ENCODE assay signal across 13 cellular contexts in genomic region chr16:89401641-89402445, GRCh38.
DNase-seq lines count a peak whose midpoint lies in the region; ATAC-seq lines count a peak whose summit lies in the region.
"Had no signal": no experiment of that assay in that cellular context is flagged by ENCODE, and none has a peak within 500 bp of the region (broad histone marks: within the 10 kb centered on the region; RNA-seq: fewer than 3 reads in every experiment).

No MANE protein-coding gene starts in this region.

- peaks cover 71% of the 10 kb centered on the region for H4K20me1 ChIP-seq in GM23248 (ENCODE audit: insufficient read depth)

- H3K27me3 ChIP-seq in GM23248 (replicated peaks; ENCODE audit: insufficient read depth): no peaks in the 10 kb centered on the region
- H3K27me3 ChIP-seq: MG63 had no signal

- WGBS in GM23248 (ENCODE audit: low coverage in 1 of 2, low lambda C conversion rate in 2 of 2, missing lambda C conversion rate in 2 of 2), 2 experiments: 36 to 38% methylated on average over 20 to 27 of the region's 27 CpGs

- no peak for ATAC-seq in activated naive CD8-positive, alpha-beta T cell treated with anti-CD3 and anti-CD28 coated beads, Interleukin-2, amount 50 U/mL, for 24 hours
- ATAC-seq in GM21526 (IDR thresholded peaks at IDR 0.05; ENCODE audit: low FRiP score, unreplicated experiment): no peak
- ATAC-seq: Right ventricle myocardium inferior had no signal

- H3K4me2 ChIP-seq in GM23248 (ENCODE audit: unreplicated experiment): peak overlapping the region; percentile 30

- peak overlapping the region; percentile 54 for H3K27ac Mint-ChIP-seq in activated naive CD8-positive, alpha-beta T cell treated with anti-CD3 and anti-CD28 coated beads, Interleukin-2, amount 50 U/mL, for 24 hours

- no peaks in the 10 kb centered on the region for H3K9me3 ChIP-seq in GM23248 (ENCODE audit: low read depth)
- H3K9me3 ChIP-seq: MG63 had no signal

- no peaks in the 10 kb centered on the region for H3K9me2 ChIP-seq in GM23248 (ENCODE audit: insufficient read depth)

- no peak overlapping the region for H3K4me3 ChIP-seq in GM23248
- H3K4me3 ChIP-seq: MG63 had no signal

- H3K9me3 Mint-ChIP-seq in activated naive CD8-positive, alpha-beta T cell treated with anti-CD3 and anti-CD28 coated beads, Interleukin-2, amount 50 U/mL, for 24 hours: no peaks in the 10 kb centered on the region

- peaks cover 71% of the 10 kb centered on the region for H3K4me1 Mint-ChIP-seq in activated naive CD8-positive, alpha-beta T cell treated with anti-CD3 and anti-CD28 coated beads, Interleukin-2, amount 50 U/mL, for 24 hours

- H3K36me3 Mint-ChIP-seq in activated naive CD8-positive, alpha-beta T cell treated with anti-CD3 and anti-CD28 coated beads, Interleukin-2, amount 50 U/mL, for 24 hours (ENCODE audit: low read depth): peaks cover 7% of the 10 kb centered on the region

- peaks cover 14% of the 10 kb centered on the region for H3K4me1 ChIP-seq in GM23248 (ENCODE audit: insufficient read depth)

- DNase-seq in AG08395 (ENCODE audit: low spot score) (peak; percentile 68), GM23248 (peak; percentile 87), left kidney (ENCODE audit: low read depth, low spot score) (peak; percentile 47), posterior cingulate gyrus (no peak), NCI-H1417 treated with DMSO at 0.1 percent for 48 hours (lab: John Stamatoyannopoulos, UW) (no peak), MV-4-11 (lab: John Stamatoyannopoulos, UW) (no peak)
- no peak for DNase-seq in activated naive CD8-positive, alpha-beta T cell treated with anti-CD3 and anti-CD28 coated beads, Interleukin-2, amount 50 U/mL, for 24 hours
- DNase-seq: kidney glomerular epithelial cell, MG63, NCI-H510A treated with DMSO at 0.1 percent for 48 hours had no signal

- H3F3A ChIP-seq in GM23248 (ENCODE audit: insufficient read depth): no peaks in the 10 kb centered on the region; the same call in 1 of the 2 replicates

- no peak overlapping the region for H2AFZ ChIP-seq in GM23248

- H3K4me3 Mint-ChIP-seq in activated naive CD8-positive, alpha-beta T cell treated with anti-CD3 and anti-CD28 coated beads, Interleukin-2, amount 50 U/mL, for 24 hours: no peak overlapping the region

- H3K27me3 Mint-ChIP-seq in activated naive CD8-positive, alpha-beta T cell treated with anti-CD3 and anti-CD28 coated beads, Interleukin-2, amount 50 U/mL, for 24 hours: no peaks in the 10 kb centered on the region

- intact Hi-C loops in posterior cingulate gyrus (cut with DNase I): no loop called here

- H3K9ac ChIP-seq in GM23248: peak overlapping the region; percentile 44; the same call in 1 of the 2 replicates

- H3K36me3 ChIP-seq in GM23248 (ENCODE audit: low read depth): no peaks in the 10 kb centered on the region
- H3K36me3 ChIP-seq: MG63 had no signal

- in situ Hi-C loops in GM23248 (cut with MboI): no loop called here

- peak overlapping the region; percentile 50 for H3K27ac ChIP-seq in GM23248
- H3K27ac ChIP-seq: epithelial cell of prostate had no signal

- H3K79me2 ChIP-seq in GM23248 (ENCODE audit: insufficient read depth): peaks cover 93% of the 10 kb centered on the region

Comparison
In these comparisons a context has a peak if more than half of its experiments do, and no peak if none do; other contexts are left out.
1. DNase-seq: peak in AG08395 (single experiment), GM23248 (single experiment) and left kidney (single experiment); none in activated naive CD8-positive, alpha-beta T cell treated with anti-CD3 and anti-CD28 coated beads, Interleukin-2, amount 50 U/mL, for 24 hours (single experiment), posterior cingulate gyrus (0 of 10), NCI-H1417 treated with DMSO at 0.1 percent for 48 hours (single experiment) and MV-4-11 (single experiment).